ENCODE assay signal across 8 cellular contexts in genomic region chr1:35707253-35708178, GRCh38. TPM values are rescaled to one million over a fixed set of nuclear protein-coding genes. Genes with fewer than 3 reads are reported as not detected.
DNase-seq lines count a peak whose midpoint lies in the region; ATAC-seq and TF ChIP-seq lines count a peak whose summit lies in the region.

No MANE protein-coding gene starts in this region.

- intact Hi-C loops in activated CD8-positive, alpha-beta T cell treated with anti-CD3 and anti-CD28 coated beads for 36 hours (cut with micrococcal nuclease) = no loop called here
- intact Hi-C loops in naive thymus-derived CD4-positive, alpha-beta T cell (cut with micrococcal nuclease) = no loop called here

- no peak for TF ChIP-seq POLR2A in upper lobe of left lung (IDR thresholded peaks at IDR 0.05)

- peaks cover 16% of the 10 kb centered on the region for H3K4me1 Mint-ChIP-seq in activated CD8-positive, alpha-beta T cell treated with anti-CD3 and anti-CD28 coated beads for 36 hours (ENCODE audit: low read depth)
- H3K4me1 Mint-ChIP-seq in naive thymus-derived CD4-positive, alpha-beta T cell = peaks cover 7 to 24% (median 18%) of the 10 kb centered on the region in 7 donors

- peaks cover 0 to 5% of the 10 kb centered on the region in 2 donors for H3K4me1 ChIP-seq in naive thymus-derived CD4-positive, alpha-beta T cell (ENCODE audit: control insufficient read depth in 2 of 2, insufficient read depth in 2 of 2, low read length in 2 of 2)
- peaks cover 11 to 17% (median 14%) of the 10 kb centered on the region in 4 donors for H3K4me1 ChIP-seq in upper lobe of left lung

- no peaks in the 10 kb centered on the region for H3K9me3 Mint-ChIP-seq in activated CD8-positive, alpha-beta T cell treated with anti-CD3 and anti-CD28 coated beads for 36 hours
- no peaks in the 10 kb centered on the region for H3K9me3 Mint-ChIP-seq in naive thymus-derived CD4-positive, alpha-beta T cell

- POLR2A ChIA-PET in activated CD8-positive, alpha-beta T cell treated with anti-CD3 and anti-CD28 coated beads for 36 hours (lab: Charles Lee) = interaction anchor here (0.6 to 2.6 kb wide), 7 partner anchors 8 to 458 kb away, joined by 3 to 7 read pairs (median 3); partner anchors contain the start of genes C1orf216 and CLSPN
- POLR2A ChIA-PET in naive thymus-derived CD4-positive, alpha-beta T cell (lab: Charles Lee) = no interaction called here

- no peaks in the 10 kb centered on the region for H3K9me3 ChIP-seq in naive thymus-derived CD4-positive, alpha-beta T cell (ENCODE audit: control insufficient read depth in 2 of 3, low read length in 3 of 3)
- H3K9me3 ChIP-seq in upper lobe of left lung = no peaks in the 10 kb centered on the region

- peak; percentile 54 for ATAC-seq in activated CD8-positive, alpha-beta T cell treated with anti-CD3 and anti-CD28 coated beads for 36 hours
- peak; percentile 61 for ATAC-seq in naive thymus-derived CD4-positive, alpha-beta T cell
- ATAC-seq in upper lobe of left lung (ENCODE audit: low FRiP score in 2 of 2) = peak; percentile 32 to 80
- no peak for ATAC-seq in HG03159 (IDR thresholded peaks at IDR 0.05; ENCODE audit: unreplicated experiment)

- TF ChIP-seq CTCF in activated CD8-positive, alpha-beta T cell treated with anti-CD3 and anti-CD28 coated beads for 36 hours (IDR thresholded peaks at IDR 0.05) = no peak
- no peak for TF ChIP-seq CTCF in epithelial cell of proximal tubule (conservative IDR thresholded peaks at IDR 0.05; ENCODE audit: low read depth, low read length)
- no peak for TF ChIP-seq CTCF in upper lobe of left lung (IDR thresholded peaks at IDR 0.05)

- CTCF ChIA-PET in activated CD8-positive, alpha-beta T cell treated with anti-CD3 and anti-CD28 coated beads for 36 hours (lab: Charles Lee) = interaction anchor here (1.1 to 7.9 kb wide), 3 partner anchors 9 to 143 kb away, joined by 3 to 54 read pairs (median 9); no protein-coding TSS in a partner anchor
- CTCF ChIA-PET in naive thymus-derived CD4-positive, alpha-beta T cell (lab: Charles Lee) = interaction anchor here (0.7 to 1.1 kb wide), 2 partner anchors 8 to 61 kb away, joined by 3 to 4 read pairs; no protein-coding TSS in a partner anchor

- H3K36me3 Mint-ChIP-seq in activated CD8-positive, alpha-beta T cell treated with anti-CD3 and anti-CD28 coated beads for 36 hours (ENCODE audit: low read depth) = no peaks in the 10 kb centered on the region
- peaks cover 0 to 9% (median 0%) of the 10 kb centered on the region in 5 donors for H3K36me3 Mint-ChIP-seq in naive thymus-derived CD4-positive, alpha-beta T cell

- peak overlapping the region; percentile 14 for H3K4me3 ChIP-seq in epithelial cell of proximal tubule (ENCODE audit: low read depth, low read length)
- H3K4me3 ChIP-seq in naive thymus-derived CD4-positive, alpha-beta T cell (ENCODE audit: low read length) = peak overlapping the region; percentile 53
- H3K4me3 ChIP-seq in upper lobe of left lung = peak overlapping the region in 3 of 4 donors; percentile 43 to 54 (median 52)

- peak overlapping the region; percentile 60 for H3K4me3 Mint-ChIP-seq in activated CD8-positive, alpha-beta T cell treated with anti-CD3 and anti-CD28 coated beads for 36 hours
- peak overlapping the region; percentile 75 to 97 (median 86) for H3K4me3 Mint-ChIP-seq in naive thymus-derived CD4-positive, alpha-beta T cell

- WGBS in upper lobe of left lung, 2 donors = 13 to 16% methylated on average over 17 to 36 of the region's 66 CpGs

- H3K27me3 ChIP-seq in naive thymus-derived CD4-positive, alpha-beta T cell (ENCODE audit: control insufficient read depth in 2 of 2, insufficient read depth in 2 of 2, low read length in 2 of 2) = no peaks in the 10 kb centered on the region
- H3K27me3 ChIP-seq in upper lobe of left lung = peaks cover 0 to 20% (median 14%) of the 10 kb centered on the region in 4 donors

- TF ChIP-seq EP300 in upper lobe of left lung (IDR thresholded peaks at IDR 0.05) = no peak

- no peak overlapping the region for H3K27ac ChIP-seq in naive thymus-derived CD4-positive, alpha-beta T cell (ENCODE audit: low read depth, low read length)
- no peak overlapping the region for H3K27ac ChIP-seq in upper lobe of left lung

- no peaks in the 10 kb centered on the region for H3K36me3 ChIP-seq in naive thymus-derived CD4-positive, alpha-beta T cell (ENCODE audit: control insufficient read depth in 2 of 3, insufficient read depth in 3 of 3, low read length in 3 of 3)
- no peaks in the 10 kb centered on the region for H3K36me3 ChIP-seq in upper lobe of left lung

- peaks cover 36% of the 10 kb centered on the region for H3K27me3 Mint-ChIP-seq in activated CD8-positive, alpha-beta T cell treated with anti-CD3 and anti-CD28 coated beads for 36 hours
- peaks cover 34 to 63% (median 46%) of the 10 kb centered on the region in 5 donors for H3K27me3 Mint-ChIP-seq in naive thymus-derived CD4-positive, alpha-beta T cell

- DNase-seq in DMS153 treated with DMSO at 0.1 percent for 48 hours (lab: John Stamatoyannopoulos, UW; ENCODE audit: unreplicated experiment) (peak; percentile 80), NCI-H146 treated with DMSO at 0.1 percent for 48 hours (lab: John Stamatoyannopoulos, UW; ENCODE audit: unreplicated experiment) (peak; percentile 33), epithelial cell of proximal tubule (ENCODE audit: low read depth) (no peak), upper lobe of left lung (peak in 1 of 2 donors; percentile 87), HPDE6-E6E7 (ENCODE audit: extremely low spot score) (no peak)
- DNase-seq in activated CD8-positive, alpha-beta T cell treated with anti-CD3 and anti-CD28 coated beads for 36 hours = peak; percentile 38
- DNase-seq in naive thymus-derived CD4-positive, alpha-beta T cell = peak in 5 of 9 donors; percentile 12 to 48 (median 20)

- H3K27ac Mint-ChIP-seq in activated CD8-positive, alpha-beta T cell treated with anti-CD3 and anti-CD28 coated beads for 36 hours = no peak overlapping the region
- H3K27ac Mint-ChIP-seq in naive thymus-derived CD4-positive, alpha-beta T cell = peak overlapping the region in 2 of 9 donors; percentile 5 to 16

RNA-seq across cellular contexts. Expression of gene C1orf216, which starts 11.2 kb away (rescaled TPM):
- total RNA-seq in activated CD8-positive, alpha-beta T cell treated with anti-CD3 and anti-CD28 coated beads for 36 hours = 10 to 100 TPM; 10.4 to 11.0 TPM
- total RNA-seq in epithelial cell of proximal tubule (6.0 and 9.8 TPM in 2 replicates), upper lobe of left lung (10 to 100 TPM in 4 of 6 donors, 1 to 10 TPM in 2; 5.2 to 19.5 (median 14.3) TPM)
- 10 to 100 TPM in 1 of 5 experiments, 1 to 10 TPM in 4; 3.2 to 15.2 (median 4.6) TPM for total RNA-seq in naive thymus-derived CD4-positive, alpha-beta T cell
- 1 to 10 TPM; 3.6 to 5.5 TPM for polyA plus RNA-seq in naive thymus-derived CD4-positive, alpha-beta T cell

Comparison
In these comparisons a context has a peak if more than half of its experiments do, and no peak if none do; other contexts are left out.
1. DNase-seq: peak in DMS153 treated with DMSO at 0.1 percent for 48 hours (single experiment), NCI-H146 treated with DMSO at 0.1 percent for 48 hours (single experiment), activated CD8-positive, alpha-beta T cell treated with anti-CD3 and anti-CD28 coated beads for 36 hours (single experiment) and naive thymus-derived CD4-positive, alpha-beta T cell (5 of 9); none in epithelial cell of proximal tubule (single experiment) and HPDE6-E6E7 (single experiment).
2. Peak in every context shown above with its lines, with median percentiles within 50 percentile points of each other: H3K4me3 ChIP-seq.